1 cellular context compared by ENCODE assay signal in the genomic region with DNA sequence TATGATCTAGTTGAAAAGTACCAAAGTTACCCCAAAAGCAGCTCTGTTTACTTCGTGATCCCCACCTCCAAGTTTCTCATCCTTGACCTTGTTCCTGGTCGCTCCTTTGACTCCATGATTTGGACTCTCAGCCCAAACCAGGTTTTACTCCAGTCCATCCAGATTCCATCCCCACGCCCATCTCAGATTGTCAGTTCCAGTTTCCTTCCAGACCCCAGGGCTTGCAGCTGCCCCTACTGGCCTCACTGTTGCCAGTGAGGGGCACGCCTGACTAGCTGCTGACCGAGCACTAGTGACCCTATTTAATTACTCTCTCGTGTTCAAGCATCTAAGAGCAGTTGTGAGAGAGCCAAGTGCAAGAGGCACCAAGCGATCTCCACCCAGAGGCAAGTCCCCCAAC.
TF ChIP-seq lines count a peak whose summit lies in the region.

No MANE protein-coding gene starts in this region.

TF ChIP-seq in IMR-90, 13 proteins besides CTCF, POLR2A, EP300 and RAD21:
- TF ChIP-seq, protein P1, sequence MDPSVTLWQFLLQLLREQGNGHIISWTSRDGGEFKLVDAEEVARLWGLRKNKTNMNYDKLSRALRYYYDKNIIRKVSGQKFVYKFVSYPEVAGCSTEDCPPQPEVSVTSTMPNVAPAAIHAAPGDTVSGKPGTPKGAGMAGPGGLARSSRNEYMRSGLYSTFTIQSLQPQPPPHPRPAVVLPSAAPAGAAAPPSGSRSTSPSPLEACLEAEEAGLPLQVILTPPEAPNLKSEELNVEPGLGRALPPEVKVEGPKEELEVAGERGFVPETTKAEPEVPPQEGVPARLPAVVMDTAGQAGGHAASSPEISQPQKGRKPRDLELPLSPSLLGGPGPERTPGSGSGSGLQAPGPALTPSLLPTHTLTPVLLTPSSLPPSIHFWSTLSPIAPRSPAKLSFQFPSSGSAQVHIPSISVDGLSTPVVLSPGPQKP (IDR thresholded peaks at IDR 0.05; ENCODE audit: borderline replicate concordance, low read depth, low read length): no peak
- TF ChIP-seq, protein P2, sequence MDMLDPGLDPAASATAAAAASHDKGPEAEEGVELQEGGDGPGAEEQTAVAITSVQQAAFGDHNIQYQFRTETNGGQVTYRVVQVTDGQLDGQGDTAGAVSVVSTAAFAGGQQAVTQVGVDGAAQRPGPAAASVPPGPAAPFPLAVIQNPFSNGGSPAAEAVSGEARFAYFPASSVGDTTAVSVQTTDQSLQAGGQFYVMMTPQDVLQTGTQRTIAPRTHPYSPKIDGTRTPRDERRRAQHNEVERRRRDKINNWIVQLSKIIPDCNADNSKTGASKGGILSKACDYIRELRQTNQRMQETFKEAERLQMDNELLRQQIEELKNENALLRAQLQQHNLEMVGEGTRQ (IDR thresholded peaks at IDR 0.05; ENCODE audit: low read depth, low read length): no peak
- TF ChIP-seq RFX5 (IDR thresholded peaks at IDR 0.05; ENCODE audit: low read depth, low read length) (no peak), MAFK (IDR thresholded peaks at IDR 0.05; ENCODE audit: low read depth, low read length) (no peak), MAZ (IDR thresholded peaks at IDR 0.05; ENCODE audit: borderline replicate concordance, low read depth, low read length) (no peak), NFE2L2 (IDR thresholded peaks at IDR 0.05; ENCODE audit: low read depth, low read length) (no peak), BHLHE40 (IDR thresholded peaks at IDR 0.05; ENCODE audit: low read depth, low read length) (no peak), MXI1 (IDR thresholded peaks at IDR 0.05; ENCODE audit: borderline replicate concordance, low read depth, low read length) (no peak), CHD1 (IDR thresholded peaks at IDR 0.05; ENCODE audit: low read depth, low read length) (no peak), FOS (IDR thresholded peaks at IDR 0.05; ENCODE audit: low read depth, low read length) (no peak), SMC3 (IDR thresholded peaks at IDR 0.05; ENCODE audit: low read depth, low read length) (no peak), RCOR1 (IDR thresholded peaks at IDR 0.05; ENCODE audit: insufficient replicate concordance, low read length) (no peak)
